In genomic region chr15:64807751-64808222, GRCh38 we compare ENCODE assay signal across 23 cellular contexts. TPM values are rescaled to one million over a fixed set of nuclear protein-coding genes. Genes with fewer than 3 reads are reported as not detected.
A peak's percentile ranks its signal among the peaks of the same experiment; 100 is the strongest.
DNase-seq lines count a peak whose midpoint lies in the region; TF ChIP-seq lines count a peak whose summit lies in the region.
"Had no signal": no experiment of that assay in that cellular context is flagged by ENCODE, and none has a peak within 500 bp of the region (broad histone marks: within the 10 kb centered on the region; RNA-seq: fewer than 3 reads in every experiment).

No MANE protein-coding gene starts in this region.

- peaks cover 13% of the 10 kb centered on the region for H3K23me2 ChIP-seq in H9 (ENCODE audit: insufficient read length, low read depth, low read length, poor library complexity, severe bottlenecking)

- peak overlapping the region; percentile 21 for H3K4me2 ChIP-seq in H9 (ENCODE audit: insufficient read depth, insufficient read length, low read length)
- H3K4me2 ChIP-seq: PC-9 had no signal

- H4K91ac ChIP-seq in H9 (ENCODE audit: insufficient read length, low read depth, low read length) = no peak overlapping the region

- H3K9me3 ChIP-seq in H9 (ENCODE audit: control insufficient read depth, low read depth, low read length) (no peaks in the 10 kb centered on the region), spleen (no peaks in the 10 kb centered on the region), thyroid gland (no peaks in the 10 kb centered on the region), ascending aorta (no peaks in the 10 kb centered on the region)
- H3K9me3 ChIP-seq: heart right ventricle had no signal

- no peaks in the 10 kb centered on the region for H3K79me2 ChIP-seq in H9 (ENCODE audit: insufficient read depth, low read length)

- no peaks in the 10 kb centered on the region for H3K9me3 Mint-ChIP-seq in H9
- H3K9me3 Mint-ChIP-seq: activated CD4-positive, alpha-beta T cell treated with anti-CD3 and anti-CD28 coated beads, Interleukin-2, amount 10 ng/mL, durations not matched to agents 7 days and 5 days; activated naive CD8-positive, alpha-beta T cell treated with anti-CD3 and anti-CD28 coated beads, Interleukin-2, amount 10 ng/mL, durations not matched to agents 7 days and 5 days; nephron progenitor cell had no signal

- intact Hi-C loops in spleen (cut with DNase I; ENCODE audit: low total_unique reads) (loop anchor here (2.0 kb wide), 1 partner anchor 75 kb away; no protein-coding TSS in a partner anchor), thyroid gland (cut with DNase I) (loop anchor here (5.0 kb wide), 1 partner anchor 120 kb away; no protein-coding TSS in a partner anchor), ascending aorta (cut with DNase I) (no loop called here)

- H3K79me1 ChIP-seq in H9 (ENCODE audit: insufficient read depth, low read depth, low read length, poor library complexity, severe bottlenecking) = no peaks in the 10 kb centered on the region

- H3K36me3 ChIP-seq in spleen (no peaks in the 10 kb centered on the region), thyroid gland (no peaks in the 10 kb centered on the region), ascending aorta (no peaks in the 10 kb centered on the region)
- H3K36me3 ChIP-seq: heart right ventricle had no signal

- H3K4me1 Mint-ChIP-seq in H9 = peaks cover 64 to 70% of the 10 kb centered on the region in 2 experiments
- H3K4me1 Mint-ChIP-seq: activated CD4-positive, alpha-beta T cell treated with anti-CD3 and anti-CD28 coated beads, Interleukin-2, amount 10 ng/mL, durations not matched to agents 7 days and 5 days; activated naive CD8-positive, alpha-beta T cell treated with anti-CD3 and anti-CD28 coated beads, Interleukin-2, amount 10 ng/mL, durations not matched to agents 7 days and 5 days had no signal

- TF ChIP-seq POLR2A in spleen (IDR thresholded peaks at IDR 0.05) = no peak
- no peak for TF ChIP-seq POLR2A in thyroid gland (IDR thresholded peaks at IDR 0.05)

- no peak overlapping the region for H4K8ac ChIP-seq in H9 (replicated peaks; ENCODE audit: insufficient read length, low read depth, low read length)

- no peak overlapping the region for H3K56ac ChIP-seq in H9 (ENCODE audit: insufficient read length, low read depth, low read length)

- DNase-seq in H9 = peak; percentile 96
- DNase-seq in epidermal melanocyte (ENCODE audit: insufficient read length, low spot score) = peak; percentile 3
- DNase-seq in iPS-NIHi7 (ENCODE audit: extremely low spot score) = peak; percentile 79
- peak; percentile 35 for DNase-seq in spleen
- DNase-seq in A172 (ENCODE audit: low spot score) = no peak
- DNase-seq in thyroid gland = no peak
- no peak for DNase-seq in AML-193 (lab: John Stamatoyannopoulos, UW)
- no peak for DNase-seq in ascending aorta (ENCODE audit: low spot score in 2 of 2)
- DNase-seq: activated CD4-positive, alpha-beta T cell treated with anti-CD3 and anti-CD28 coated beads, Interleukin-2, amount 10 ng/mL, durations not matched to agents 7 days and 5 days; activated CD8-positive, alpha-beta memory T cell treated with anti-CD3 and anti-CD28 coated beads, Interleukin-2, amount 50 U/mL, for 4 hours; activated naive CD8-positive, alpha-beta T cell treated with anti-CD3 and anti-CD28 coated beads, Interleukin-2, amount 10 ng/mL, durations not matched to agents 7 days and 5 days; CD4-positive, alpha-beta memory T cell; DMS153; heart right ventricle; Kasumi-1; midbrain; NCI-H1048; NCI-H1930; NCI-H226; nephron progenitor cell; PC-9 had no signal

- peak overlapping the region; percentile 49 for H4K5ac ChIP-seq in H9 (ENCODE audit: insufficient read length, low read depth, low read length)

- H3K36me3 Mint-ChIP-seq in H9 (ENCODE audit: insufficient read depth in 1 of 3, low read depth in 3 of 3) = no peaks in the 10 kb centered on the region
- H3K36me3 Mint-ChIP-seq: activated naive CD8-positive, alpha-beta T cell treated with anti-CD3 and anti-CD28 coated beads, Interleukin-2, amount 10 ng/mL, durations not matched to agents 7 days and 5 days; CD4-positive, alpha-beta memory T cell had no signal

- no peak overlapping the region for H2BK12ac ChIP-seq in H9 (ENCODE audit: insufficient read length, low read depth, low read length)

- H3K4me3 Mint-ChIP-seq in H9 = peak overlapping the region; percentile 55 to 72
- H3K4me3 Mint-ChIP-seq: activated CD4-positive, alpha-beta T cell treated with anti-CD3 and anti-CD28 coated beads, Interleukin-2, amount 10 ng/mL, durations not matched to agents 7 days and 5 days; activated naive CD8-positive, alpha-beta T cell treated with anti-CD3 and anti-CD28 coated beads, Interleukin-2, amount 10 ng/mL, durations not matched to agents 7 days and 5 days; CD4-positive, alpha-beta memory T cell had no signal

- peak overlapping the region; percentile 22; the same call in 1 of the 2 replicates for H3K4ac ChIP-seq in H9 (ENCODE audit: low read depth, low read length)

- H2BK15ac ChIP-seq in H9 (ENCODE audit: low read depth, low read length) = no peak overlapping the region

- no peaks in the 10 kb centered on the region for H3K27me3 ChIP-seq in H9 (ENCODE audit: insufficient read depth, low read length)
- H3K27me3 ChIP-seq in spleen (replicated peaks in 1 of 7) = no peaks in the 10 kb centered on the region
- no peaks in the 10 kb centered on the region for H3K27me3 ChIP-seq in thyroid gland
- no peaks in the 10 kb centered on the region for H3K27me3 ChIP-seq in ascending aorta

- H3K9ac ChIP-seq in H9 (ENCODE audit: extremely low read depth, insufficient read length, low read length) = peak overlapping the region; percentile 56

- H3K18ac ChIP-seq in H9 (ENCODE audit: insufficient read length, low read depth, low read length) = peak overlapping the region; percentile 94

- WGBS in H9 (ENCODE audit: extremely low coverage, insufficient read length, low lambda C conversion rate) = no CpG with 5 or more reads among the region's 6 CpGs
- 73 to 82% (median 80%) methylated on average over 2 to 6 of the region's 6 CpGs for WGBS in spleen, 5 donors
- 64 to 72% methylated on average over 3 to 5 of the region's 6 CpGs for WGBS in thyroid gland, 2 donors

- H3K23ac ChIP-seq in H9 (ENCODE audit: insufficient read length, low read depth, low read length) = no peak overlapping the region

- peak overlapping the region; percentile 95 to 100 (median 99) for H3K27ac Mint-ChIP-seq in H9
- H3K27ac Mint-ChIP-seq: activated CD4-positive, alpha-beta T cell treated with anti-CD3 and anti-CD28 coated beads, Interleukin-2, amount 10 ng/mL, durations not matched to agents 7 days and 5 days; activated naive CD8-positive, alpha-beta T cell treated with anti-CD3 and anti-CD28 coated beads, Interleukin-2, amount 10 ng/mL, durations not matched to agents 7 days and 5 days had no signal

- H3K27ac ChIP-seq in H9 (ENCODE audit: insufficient read length, low read depth, low read length) = peak overlapping the region; percentile 90
- no peak overlapping the region for H3K27ac ChIP-seq in spleen
- H3K27ac ChIP-seq in thyroid gland = no peak overlapping the region
- H3K27ac ChIP-seq in ascending aorta = no peak overlapping the region
- H3K27ac ChIP-seq: PC-9 had no signal

- peaks cover 12% of the 10 kb centered on the region; the same call in 1 of the 2 replicates for H3K4me1 ChIP-seq in H9 (ENCODE audit: insufficient read depth, low read length)
- peaks cover 0 to 11% (median 4%) of the 10 kb centered on the region in 6 donors for H3K4me1 ChIP-seq in spleen
- no peaks in the 10 kb centered on the region for H3K4me1 ChIP-seq in thyroid gland
- peaks cover 0 to 3% of the 10 kb centered on the region in 2 donors for H3K4me1 ChIP-seq in ascending aorta

- no peak overlapping the region for H2BK120ac ChIP-seq in H9 (ENCODE audit: low read depth, low read length, poor library complexity, severe bottlenecking)

- H3K4me3 ChIP-seq in spleen (no peak overlapping the region), thyroid gland (replicated peaks in 1 of 3) (no peak overlapping the region), ascending aorta (no peak overlapping the region)
- H3K4me3 ChIP-seq: heart right ventricle, PC-9 had no signal

- no peak for TF ChIP-seq CTCF in H9 (conservative IDR thresholded peaks at IDR 0.05)
- TF ChIP-seq CTCF in spleen (IDR thresholded peaks at IDR 0.05 in 8 of 11, conservative IDR thresholded peaks at IDR 0.05 in 3 of 11) = no peak
- TF ChIP-seq CTCF in thyroid gland (IDR thresholded peaks at IDR 0.05) = no peak
- no peak for TF ChIP-seq CTCF in ascending aorta (IDR thresholded peaks at IDR 0.05)

- H3K14ac ChIP-seq in H9 (ENCODE audit: insufficient read depth, low read length) = peak overlapping the region; percentile 93; the same call in 1 of the 2 replicates

- H2AFZ ChIP-seq in H9 (ENCODE audit: low read length) = no peak overlapping the region
- H2AFZ ChIP-seq: PC-9 had no signal

- H2BK20ac ChIP-seq in H9 (ENCODE audit: low read depth, low read length, poor library complexity, severe bottlenecking) = no peak overlapping the region

- H3K27me3 Mint-ChIP-seq in H9 (ENCODE audit: low read depth) = no peaks in the 10 kb centered on the region
- H3K27me3 Mint-ChIP-seq: CD4-positive, alpha-beta memory T cell had no signal

- no peak overlapping the region for H2AK5ac ChIP-seq in H9 (ENCODE audit: insufficient read length, low read length)

- H4K20me1 ChIP-seq in H9 (ENCODE audit: control insufficient read depth, insufficient read depth, insufficient read length) = no peaks in the 10 kb centered on the region

- no peak overlapping the region for H3T11ph ChIP-seq in H9 (ENCODE audit: low read length)

- peak overlapping the region; percentile 82 for H2BK5ac ChIP-seq in H9 (ENCODE audit: insufficient read length, low read length)

RNA-seq across cellular contexts. Expression of gene PIF1, which starts 17.7 kb away (rescaled TPM):
- total RNA-seq in H9 (2021) (64.0 and 74.4 TPM in 2 replicates), spleen (10 to 100 TPM in 1 of 7 donors, 1 to 10 TPM in 6; 3.8 to 10.3 (median 6.6) TPM), thyroid gland (1 to 10 TPM in 1 of 4 donors, under 1 TPM in 2, not detected in 1; 0.33 to 1.1 (median 0.54) TPM), ascending aorta (not detected)
- polyA plus RNA-seq in spleen = 1 to 10 TPM; 5.9 to 7.9 (median 7.7) TPM
- total RNA-seq in A172 (2014; rRNA removed; shearing (Covaris generic)) = 11.0 and 15.1 TPM in 2 replicates
- polyA plus RNA-seq: CD4-positive, alpha-beta memory T cell had no signal

RNA-seq across cellular contexts. Expression of gene RBPMS2, which starts 32.4 kb away (rescaled TPM):
- total RNA-seq in H9 (2021) = 181 and 185 TPM in 2 replicates
- total RNA-seq in spleen = 1 to 10 TPM; 1.2 to 6.0 (median 3.3) TPM
- polyA plus RNA-seq in spleen = 1 to 10 TPM; 1.0 to 3.0 (median 1.2) TPM
- 0.50 and 0.53 TPM in 2 replicates for total RNA-seq in A172 (2014; rRNA removed; shearing (Covaris generic))
- total RNA-seq in thyroid gland = 1 to 10 TPM; 2.6 to 3.5 (median 3.1) TPM
- total RNA-seq in ascending aorta = not detected
- total RNA-seq: activated naive CD8-positive, alpha-beta T cell treated with anti-CD3 and anti-CD28 coated beads, Interleukin-2, amount 10 ng/mL, durations not matched to agents 7 days and 5 days; CD4-positive, alpha-beta memory T cell; HT-29; T-helper 1 cell treated with Interleukin-12 subunit alpha and Interleukin-12 subunit beta and Interleukin-4 antibody, amounts not matched to agents 30 ng/mL and 1 ng/mL, for 36 hours had no signal
- polyA plus RNA-seq: CD4-positive, alpha-beta memory T cell had no signal

RNA-seq across cellular contexts. Expression of gene PLEKHO2, which starts 33.9 kb away (rescaled TPM):
- 16.6 and 18.1 TPM in 2 replicates for total RNA-seq in H9 (2021)
- 100 to 1,000 TPM; 124 to 249 (median 156) TPM for total RNA-seq in spleen
- polyA plus RNA-seq in spleen = 100 to 1,000 TPM in 1 of 3 donors, 10 to 100 TPM in 2; 33.9 to 130 (median 40.3) TPM
- total RNA-seq in A172 (2014; rRNA removed; shearing (Covaris generic)) = 15.2 and 24.3 TPM in 2 replicates
- total RNA-seq in thyroid gland = 10 to 100 TPM; 31.3 to 53.6 (median 46.1) TPM
- total RNA-seq in ascending aorta = 41.4 TPM

Comparison
In these comparisons a context has a peak if more than half of its experiments do, and no peak if none do; other contexts are left out.
1. DNase-seq: peak in H9 (single experiment), epidermal melanocyte (single experiment), iPS-NIHi7 (single experiment) and spleen (single experiment); none in A172 (single experiment), thyroid gland (0 of 2), AML-193 (0 of 2) and ascending aorta (0 of 2).
2. RNA of gene RBPMS2, which starts 32.4 kb away (total RNA-seq): 181 to 185 TPM in H9; 2.6 to 3.5 TPM in thyroid gland, 1.2 to 6.0 TPM in spleen, 0.50 to 0.53 TPM in A172 and not detected in ascending aorta (single experiment); every median in the first group is over 10 times any median in the second.